21 cellular contexts compared by ENCODE assay signal in the genomic region with DNA sequence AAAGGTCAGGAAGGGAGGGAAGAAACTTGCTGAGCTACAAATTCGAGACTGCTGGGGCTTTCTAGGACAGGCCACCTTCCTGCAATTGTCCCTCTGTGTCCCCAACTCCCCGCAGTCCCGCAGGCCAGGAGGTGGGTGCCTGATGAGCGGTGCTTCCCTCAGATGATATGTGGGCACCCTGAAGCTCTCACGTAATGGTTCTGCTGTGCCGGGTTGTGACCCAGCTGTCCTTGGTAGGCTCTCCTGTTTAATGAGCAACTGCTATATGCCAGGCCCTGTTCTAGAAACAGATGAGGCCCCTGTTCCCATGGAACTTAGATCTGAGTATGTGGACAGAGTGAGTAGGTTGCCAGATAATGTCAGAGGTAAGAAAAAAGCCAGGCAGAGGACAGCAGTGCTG. TPM values are rescaled to one million over a fixed set of nuclear protein-coding genes. Genes with fewer than 3 reads are reported as not detected.
DNase-seq lines count a peak whose midpoint lies in the region; ATAC-seq and TF ChIP-seq lines count a peak whose summit lies in the region.
"Had no signal": no experiment of that assay in that cellular context is flagged by ENCODE, and none has a peak within 500 bp of the region (broad histone marks: within the 10 kb centered on the region; RNA-seq: fewer than 3 reads in every experiment).

No MANE protein-coding gene starts in this region.

- peaks cover 8% of the 10 kb centered on the region; the same call in 1 of the 2 replicates for H3K4me1 ChIP-seq in Caco-2

- H3K9me3 ChIP-seq in Caco-2 (no peaks in the 10 kb centered on the region), T-helper 17 cell (ENCODE audit: control insufficient read depth, low read length, poor library complexity, severe bottlenecking) (no peaks in the 10 kb centered on the region)
- H3K9me3 ChIP-seq: BLaER1 had no signal

- no peak for ATAC-seq in T-helper 17 cell
- ATAC-seq in stimulated activated effector memory CD8-positive, alpha-beta T cell treated with anti-CD3 and anti-CD28 coated beads, Interleukin-12 subunit alpha, Interleukin-12 subunit beta, amount 100 ng/mL, for 72 hours = no peak
- no peak for ATAC-seq in HG03520 (IDR thresholded peaks at IDR 0.05; ENCODE audit: unreplicated experiment)

- no peak overlapping the region for H3K4me3 Mint-ChIP-seq in Caco-2 (ENCODE audit: unreplicated experiment)
- H3K4me3 Mint-ChIP-seq in T-helper 17 cell = no peak overlapping the region
- H3K4me3 Mint-ChIP-seq in stimulated activated effector memory CD8-positive, alpha-beta T cell treated with anti-CD3 and anti-CD28 coated beads, Interleukin-12 subunit alpha, Interleukin-12 subunit beta, amount 100 ng/mL, for 72 hours = no peak overlapping the region
- H3K4me3 Mint-ChIP-seq: CD4-positive, alpha-beta memory T cell had no signal

- POLR2A ChIA-PET in Caco-2 (lab: Charles Lee) = no interaction called here

- H3K36me3 Mint-ChIP-seq in Caco-2 (ENCODE audit: insufficient read depth, unreplicated experiment) (peaks cover 77% of the 10 kb centered on the region), T-helper 17 cell (ENCODE audit: low read depth) (peaks cover 2% of the 10 kb centered on the region)
- peaks cover 10% of the 10 kb centered on the region for H3K36me3 Mint-ChIP-seq in stimulated activated effector memory CD8-positive, alpha-beta T cell treated with anti-CD3 and anti-CD28 coated beads, Interleukin-12 subunit alpha, Interleukin-12 subunit beta, amount 100 ng/mL, for 72 hours

- DNase-seq in Caco-2 (no peak), T-helper 17 cell (no peak), islet precursor cell (peak; percentile 23), GOT3 (lab: John Stamatoyannopoulos, UW) (no peak)
- no peak for DNase-seq in stimulated activated effector memory CD8-positive, alpha-beta T cell treated with anti-CD3 and anti-CD28 coated beads, Interleukin-12 subunit alpha, Interleukin-12 subunit beta, amount 100 ng/mL, for 72 hours (ENCODE audit: low spot score in 2 of 2)
- DNase-seq in activated effector memory CD4-positive, alpha-beta T cell treated with anti-CD3 and anti-CD28 coated beads, Interleukin-2, amount 50 U/mL, for 16 hours = no peak
- DNase-seq: CD4-positive, alpha-beta memory T cell; DMS153; Karpas-422; MV-4-11; NCI-H1105 treated with DMSO at 0.1 percent for 48 hours; NCI-H1694; NCI-H2081; NCI-H2171; NCI-H345; NCI-H524; NCI-H774; NK-92 treated with Interleukin-12 subunit alpha and Interleukin-12 subunit beta, amount 100 ng/mL, for 24 hours; Right ventricle myocardium superior had no signal

- H3K27ac Mint-ChIP-seq in Caco-2 (ENCODE audit: unreplicated experiment) = peak overlapping the region; percentile 58
- peak overlapping the region; percentile 78 for H3K27ac Mint-ChIP-seq in T-helper 17 cell
- H3K27ac Mint-ChIP-seq in stimulated activated effector memory CD8-positive, alpha-beta T cell treated with anti-CD3 and anti-CD28 coated beads, Interleukin-12 subunit alpha, Interleukin-12 subunit beta, amount 100 ng/mL, for 72 hours = peak overlapping the region; percentile 26

- no peaks in the 10 kb centered on the region for H3K4me1 Mint-ChIP-seq in Caco-2 (ENCODE audit: low read depth, unreplicated experiment)
- H3K4me1 Mint-ChIP-seq in T-helper 17 cell = peaks cover 9% of the 10 kb centered on the region
- H3K4me1 Mint-ChIP-seq in stimulated activated effector memory CD8-positive, alpha-beta T cell treated with anti-CD3 and anti-CD28 coated beads, Interleukin-12 subunit alpha, Interleukin-12 subunit beta, amount 100 ng/mL, for 72 hours = peaks cover under 1% of the 10 kb centered on the region
- H3K4me1 Mint-ChIP-seq: CD4-positive, alpha-beta memory T cell had no signal

- H3K27me3 ChIP-seq in Caco-2 (replicated peaks; ENCODE audit: control insufficient read depth, insufficient read depth, low read length) = no peaks in the 10 kb centered on the region
- H3K27me3 ChIP-seq: BLaER1 had no signal

- H3K27me3 Mint-ChIP-seq in Caco-2 (ENCODE audit: insufficient read depth, unreplicated experiment) = no peaks in the 10 kb centered on the region
- H3K27me3 Mint-ChIP-seq in T-helper 17 cell = no peaks in the 10 kb centered on the region
- H3K27me3 Mint-ChIP-seq: CD4-positive, alpha-beta memory T cell had no signal

- TSS peak; percentile 16 for BruUV-seq in Caco-2 (replicated peaks; lab: Mats Ljungman, UMichigan)

- peaks cover 4% of the 10 kb centered on the region for H3K36me3 ChIP-seq in Caco-2 (ENCODE audit: control insufficient read depth, insufficient read depth, low read length)

- intact Hi-C loops in Caco-2 (cut with micrococcal nuclease; ENCODE audit: unreplicated experiment) = loop anchor here (2.0 kb wide), 1 partner anchor 35 kb away; no protein-coding TSS in a partner anchor

- CTCF ChIA-PET in Caco-2 (lab: Charles Lee) = interaction anchor here (1.1 to 2.4 kb wide), 3 partner anchors 23 to 49 kb away, joined by 3 to 17 read pairs (median 5); partner anchors contain the start of gene TSEN54

- no peaks in the 10 kb centered on the region for H3K9me3 Mint-ChIP-seq in Caco-2 (ENCODE audit: unreplicated experiment)
- no peaks in the 10 kb centered on the region for H3K9me3 Mint-ChIP-seq in stimulated activated effector memory CD8-positive, alpha-beta T cell treated with anti-CD3 and anti-CD28 coated beads, Interleukin-12 subunit alpha, Interleukin-12 subunit beta, amount 100 ng/mL, for 72 hours
- H3K9me3 Mint-ChIP-seq: CD4-positive, alpha-beta memory T cell had no signal

- H3K4me3 ChIP-seq in Caco-2 (ENCODE audit: low read depth, low read length) = no peak overlapping the region
- H3K4me3 ChIP-seq: BLaER1 had no signal

- no peak for TF ChIP-seq CTCF in Caco-2 (IDR thresholded peaks at IDR 0.05; ENCODE audit: insufficient read depth in 1 of 2, low read depth in 1 of 2, low read length in 1 of 2, severe bottlenecking in 1 of 2, unreplicated experiment in 1 of 2)

RNA-seq across cellular contexts. Expression of gene MYO15B, which starts 22.0 kb away (rescaled TPM):
- total RNA-seq in Caco-2 (2022) (12.3 and 24.4 TPM in 2 replicates), T-helper 17 cell (10 to 100 TPM; 42.2 to 69.3 TPM)

RNA-seq across cellular contexts. Expression of gene LLGL2, which starts 40.1 kb away (rescaled TPM):
- total RNA-seq in Caco-2 (2022) = 165 and 179 TPM in 2 replicates
- 10 to 100 TPM; 39.3 to 41.9 TPM for total RNA-seq in T-helper 17 cell

RNA-seq across cellular contexts. Expression of gene TSEN54, which starts 49.3 kb away (rescaled TPM):
- total RNA-seq in Caco-2 (2022) (71.3 and 74.5 TPM in 2 replicates), T-helper 17 cell (10 to 100 TPM; 49.7 to 56.5 TPM)

RNA-seq across cellular contexts. Expression of gene CASKIN2, which starts 50.3 kb away (rescaled TPM):
- total RNA-seq in Caco-2 (2022) (41.8 and 48.9 TPM in 2 replicates), T-helper 17 cell (under 1 TPM; 0.08 to 0.40 TPM)

Comparison
In these comparisons a context has a peak if more than half of its experiments do, and no peak if none do; other contexts are left out.
1. H3K27ac Mint-ChIP-seq: peak in every context shown above with its lines; median percentile 78 in T-helper 17 cell; 58 in Caco-2; 26 in stimulated activated effector memory CD8-positive, alpha-beta T cell treated with anti-CD3 and anti-CD28 coated beads, Interleukin-12 subunit alpha, Interleukin-12 subunit beta, amount 100 ng/mL, for 72 hours.